Comparison of ENCODE assay signal across 19 cellular contexts in genomic region chrX:53074987-53075386, GRCh38. TPM values are rescaled to one million over a fixed set of nuclear protein-coding genes. Genes with fewer than 3 reads are reported as not detected.
DNase-seq lines count a peak whose midpoint lies in the region; ATAC-seq and TF ChIP-seq lines count a peak whose summit lies in the region.
"Had no signal": no experiment of that assay in that cellular context is flagged by ENCODE, and none has a peak within 500 bp of the region (broad histone marks: within the 10 kb centered on the region; RNA-seq: fewer than 3 reads in every experiment).

No MANE protein-coding gene starts in this region.

- peaks cover 0 to 52% of the 10 kb centered on the region in 2 donors for H3K27me3 ChIP-seq in breast epithelium
- H3K27me3 ChIP-seq in spleen (replicated peaks in 1 of 7), result no peaks in the 10 kb centered on the region
- H3K27me3 ChIP-seq: BE2C, hepatocyte had no signal

- 80 to 87% (median 83%) methylated on average over 7 of the region's 7 CpGs for WGBS in spleen, 5 donors

- TF ChIP-seq POLR2A in breast epithelium (IDR thresholded peaks at IDR 0.05) (no peak), spleen (IDR thresholded peaks at IDR 0.05) (no peak)

- DNase-seq in MCF 10A (ENCODE audit: unreplicated experiment), result peak; percentile 18
- no peak for DNase-seq in breast epithelium (ENCODE audit: low spot score in 2 of 2)
- peak; percentile 29 for DNase-seq in M059J (ENCODE audit: low read depth)
- DNase-seq in spleen, result peak; percentile 49
- DNase-seq in RWPE1 (ENCODE audit: low spot score), result no peak
- DNase-seq: activated naive CD4-positive, alpha-beta T cell treated with anti-CD3 and anti-CD28 coated beads, Interleukin-2, amount 50 U/mL, for 16 hours; BE2C; HFFc6; NCI-H1694; NCI-H2227 treated with DMSO at 0.1 percent for 48 hours; psoas muscle; SHP77 treated with DMSO at 0.1 percent for 48 hours had no signal

- H3K4me3 Mint-ChIP-seq in MCF 10A (ENCODE audit: unreplicated experiment), result no peak overlapping the region
- H3K4me3 Mint-ChIP-seq in activated T-helper 17 cell treated with anti-CD3 and anti-CD28 coated beads, Interleukin-2, amount 50 U/mL, for 72 hours, result no peak overlapping the region
- H3K4me3 Mint-ChIP-seq: HFFc6, mesothelial cell of epicardium had no signal

- CTCF ChIA-PET in MCF 10A (lab: Yijun Ruan, JAX) (no interaction called here), RWPE1 (lab: Yijun Ruan, JAX) (no interaction called here)

- intact Hi-C loops in MCF 10A (cut with micrococcal nuclease) (loop anchor here (5.0 kb wide), 1 partner anchor 147 kb away; no protein-coding TSS in a partner anchor), breast epithelium (cut with DNase I; ENCODE audit: low total_unique reads) (loop anchor here (5.0 kb wide), 1 partner anchor 357 kb away; the partner anchor contains the start of gene HSD17B10), spleen (cut with DNase I; ENCODE audit: low total_unique reads) (no loop called here)

- peaks cover 80% of the 10 kb centered on the region for H3K27me3 Mint-ChIP-seq in MCF 10A (ENCODE audit: insufficient read depth, unreplicated experiment)
- no peaks in the 10 kb centered on the region for H3K27me3 Mint-ChIP-seq in activated T-helper 17 cell treated with anti-CD3 and anti-CD28 coated beads, Interleukin-2, amount 50 U/mL, for 72 hours

- TF ChIP-seq CTCF in MCF 10A (IDR thresholded peaks at IDR 0.05; ENCODE audit: unreplicated experiment), result no peak
- no peak for TF ChIP-seq CTCF in breast epithelium (IDR thresholded peaks at IDR 0.05)
- no peak for TF ChIP-seq CTCF in spleen (IDR thresholded peaks at IDR 0.05 in 8 of 11, conservative IDR thresholded peaks at IDR 0.05 in 3 of 11)
- TF ChIP-seq CTCF in RWPE1 (conservative IDR thresholded peaks at IDR 0.05; ENCODE audit: low read depth), result no peak

- no peaks in the 10 kb centered on the region for H3K9me3 ChIP-seq in breast epithelium
- H3K9me3 ChIP-seq in spleen, result no peaks in the 10 kb centered on the region
- H3K9me3 ChIP-seq: BE2C, psoas muscle, thoracic aorta had no signal

- no peak overlapping the region for H3K27ac Mint-ChIP-seq in MCF 10A (ENCODE audit: low read depth, unreplicated experiment)
- H3K27ac Mint-ChIP-seq in activated T-helper 17 cell treated with anti-CD3 and anti-CD28 coated beads, Interleukin-2, amount 50 U/mL, for 72 hours, result peak overlapping the region; percentile 12
- H3K27ac Mint-ChIP-seq: HFFc6, mesothelial cell of epicardium had no signal

- BruUV-seq in MCF 10A (replicated peaks; lab: Mats Ljungman, UMichigan), result no TSS peak

- no peaks in the 10 kb centered on the region for H3K36me3 Mint-ChIP-seq in MCF 10A (ENCODE audit: insufficient read depth, unreplicated experiment)
- no peaks in the 10 kb centered on the region for H3K36me3 Mint-ChIP-seq in activated T-helper 17 cell treated with anti-CD3 and anti-CD28 coated beads, Interleukin-2, amount 50 U/mL, for 72 hours (ENCODE audit: low read depth)

- H3K36me3 ChIP-seq in breast epithelium (no peaks in the 10 kb centered on the region), spleen (no peaks in the 10 kb centered on the region)
- H3K36me3 ChIP-seq: BE2C, thoracic aorta had no signal

- no peaks in the 10 kb centered on the region for H3K9me3 Mint-ChIP-seq in MCF 10A (ENCODE audit: unreplicated experiment)
- no peaks in the 10 kb centered on the region for H3K9me3 Mint-ChIP-seq in activated T-helper 17 cell treated with anti-CD3 and anti-CD28 coated beads, Interleukin-2, amount 50 U/mL, for 72 hours
- H3K9me3 Mint-ChIP-seq: HFFc6 had no signal

- POLR2A ChIA-PET in MCF 10A (lab: Yijun Ruan, JAX), result no interaction called here
- POLR2A ChIA-PET in RWPE1 (lab: Yijun Ruan, JAX; ENCODE audit: low non-redundant PET), result no interaction called here

- H3K27ac ChIP-seq in breast epithelium (no peak overlapping the region), spleen (no peak overlapping the region), RWPE1 (no peak overlapping the region)
- H3K27ac ChIP-seq: hepatocyte, psoas muscle, thoracic aorta had no signal

- peak; percentile 45 for ATAC-seq in activated T-helper 17 cell treated with anti-CD3 and anti-CD28 coated beads, Interleukin-2, amount 50 U/mL, for 72 hours (replicated peaks)
- ATAC-seq in HG02884 (IDR thresholded peaks at IDR 0.05; ENCODE audit: unreplicated experiment) (no peak), HG03354 (IDR thresholded peaks at IDR 0.05; ENCODE audit: poor library complexity, severe bottlenecking, unreplicated experiment) (no peak)

- no peaks in the 10 kb centered on the region for H3K4me1 ChIP-seq in breast epithelium
- peaks cover 0 to 11% (median 4%) of the 10 kb centered on the region in 6 donors for H3K4me1 ChIP-seq in spleen
- H3K4me1 ChIP-seq: psoas muscle had no signal

- peaks cover 13% of the 10 kb centered on the region for H3K4me1 Mint-ChIP-seq in MCF 10A (ENCODE audit: insufficient read depth, unreplicated experiment)
- peaks cover 6% of the 10 kb centered on the region for H3K4me1 Mint-ChIP-seq in activated T-helper 17 cell treated with anti-CD3 and anti-CD28 coated beads, Interleukin-2, amount 50 U/mL, for 72 hours

- H3K4me3 ChIP-seq in breast epithelium (no peak overlapping the region), spleen (no peak overlapping the region)
- H3K4me3 ChIP-seq: hepatocyte, psoas muscle, thoracic aorta had no signal

RNA-seq across cellular contexts. Expression of gene TSPYL2, which starts 7.2 kb away (rescaled TPM):
- total RNA-seq in MCF 10A (2022), result 39.3 and 41.6 TPM in 2 replicates
- total RNA-seq in breast epithelium, result 10 to 100 TPM; 63.4 to 82.7 (median 76.4) TPM
- 4.9 and 18.5 TPM in 2 replicates for total RNA-seq in M059J (2014; rRNA removed; shearing (Covaris generic))
- 100 to 1,000 TPM in 1 of 2 donors, 10 to 100 TPM in 1; 28.2 to 134 TPM for total RNA-seq in activated T-helper 17 cell treated with anti-CD3 and anti-CD28 coated beads, Interleukin-2, amount 50 U/mL, for 72 hours
- 10 to 100 TPM; 28.6 to 60.0 (median 51.7) TPM for total RNA-seq in spleen
- polyA plus RNA-seq in spleen, result 10 to 100 TPM; 35.6 to 65.8 (median 58.6) TPM

RNA-seq across cellular contexts. Expression of gene KANTR, which starts 19.0 kb away (rescaled TPM):
- total RNA-seq in MCF 10A (2022), result 3.4 and 6.3 TPM in 2 replicates
- 10 to 100 TPM; 16.8 to 30.7 (median 29.8) TPM for total RNA-seq in breast epithelium
- 3.3 TPM in 2 replicates for total RNA-seq in M059J (2014; rRNA removed; shearing (Covaris generic))
- total RNA-seq in activated T-helper 17 cell treated with anti-CD3 and anti-CD28 coated beads, Interleukin-2, amount 50 U/mL, for 72 hours, result 10 to 100 TPM; 18.6 to 44.9 TPM
- 10 to 100 TPM; 14.0 to 34.5 (median 19.3) TPM for total RNA-seq in spleen
- 1 to 10 TPM; 4.4 to 8.4 (median 6.1) TPM for polyA plus RNA-seq in spleen

RNA-seq across cellular contexts. Expression of gene GPR173, which starts 26.4 kb away (rescaled TPM):
- total RNA-seq in MCF 10A (2022), result 1.3 TPM in 2 replicates
- 1 to 10 TPM in 2 of 3 donors, under 1 TPM in 1; 0.96 to 2.3 (median 1.6) TPM for total RNA-seq in breast epithelium
- 0.54 and 0.81 TPM in 2 replicates for total RNA-seq in M059J (2014; rRNA removed; shearing (Covaris generic))
- not detected for total RNA-seq in activated T-helper 17 cell treated with anti-CD3 and anti-CD28 coated beads, Interleukin-2, amount 50 U/mL, for 72 hours
- 1 to 10 TPM; 1.8 to 4.4 (median 2.8) TPM for total RNA-seq in spleen
- polyA plus RNA-seq in spleen, result 1 to 10 TPM in 1 of 3 donors, under 1 TPM in 2; 0.44 to 1.1 (median 0.83) TPM
- total RNA-seq: G401 had no signal

Comparison
In these comparisons a context has a peak if more than half of its experiments do, and no peak if none do; other contexts are left out.
1. DNase-seq: peak in MCF 10A (single experiment), M059J (single experiment) and spleen (single experiment); none in breast epithelium (0 of 2) and RWPE1 (single experiment).